19 cellular contexts compared by ENCODE assay signal in genomic region chr5:164255598-164256213, GRCh38.
"Had no signal": no experiment of that assay in that cellular context is flagged by ENCODE, and none has a peak within 500 bp of the region (broad histone marks: within the 10 kb centered on the region; RNA-seq: fewer than 3 reads in every experiment).

No MANE protein-coding gene starts in this region.

- H3K36me3 Mint-ChIP-seq: activated naive CD8-positive, alpha-beta T cell; brain; stimulated activated memory B cell treated with anti-CD40 and anti-IgM and Interleukin-4, amounts not matched to agents 10 μg/mL and 1 μg/mL and 100 μg/mL, for 72 hours had no signal

- H3K27ac Mint-ChIP-seq: activated CD4-positive, alpha-beta T cell treated with anti-CD3 and anti-CD28 coated beads, Interleukin-2, amount 10 ng/mL, durations not matched to agents 7 days and 5 days; activated naive CD8-positive, alpha-beta T cell; activated T-cell treated with anti-CD3 and anti-CD28 coated beads, Interleukin-2, amount 50 U/mL, for 72 hours; brain; stimulated activated memory B cell treated with anti-CD40 and anti-IgM and Interleukin-4, amounts not matched to agents 10 μg/mL and 1 μg/mL and 100 μg/mL, for 72 hours; T-helper 17 cell had no signal

- H3K4me1 Mint-ChIP-seq: activated CD4-positive, alpha-beta T cell treated with anti-CD3 and anti-CD28 coated beads, Interleukin-2, amount 10 ng/mL, durations not matched to agents 7 days and 5 days; brain; T-helper 17 cell had no signal

- H3K36me3 ChIP-seq: pancreas, thyroid gland had no signal

- H3K4me3 Mint-ChIP-seq: activated CD4-positive, alpha-beta T cell treated with anti-CD3 and anti-CD28 coated beads, Interleukin-2, amount 10 ng/mL, durations not matched to agents 7 days and 5 days; activated naive CD8-positive, alpha-beta T cell; activated T-cell treated with anti-CD3 and anti-CD28 coated beads, Interleukin-2, amount 50 U/mL, for 72 hours; brain; stimulated activated memory B cell treated with anti-CD40 and anti-IgM and Interleukin-4, amounts not matched to agents 10 μg/mL and 1 μg/mL and 100 μg/mL, for 72 hours; T-helper 17 cell had no signal

- H3K27me3 Mint-ChIP-seq: activated CD4-positive, alpha-beta T cell treated with anti-CD3 and anti-CD28 coated beads, Interleukin-2, amount 10 ng/mL, durations not matched to agents 7 days and 5 days; activated naive CD8-positive, alpha-beta T cell; brain; stimulated activated memory B cell treated with anti-CD40 and anti-IgM and Interleukin-4, amounts not matched to agents 10 μg/mL and 1 μg/mL and 100 μg/mL, for 72 hours; T-helper 17 cell had no signal

- H3K27ac ChIP-seq: coronary artery, pancreas, thyroid gland had no signal

- H3K9me3 ChIP-seq: pancreas, thyroid gland had no signal

- H3K4me3 ChIP-seq: coronary artery, lung, pancreas, thyroid gland had no signal

- H3K4me1 ChIP-seq: pancreas, thyroid gland had no signal

- H3K9me3 Mint-ChIP-seq: activated CD4-positive, alpha-beta T cell treated with anti-CD3 and anti-CD28 coated beads, Interleukin-2, amount 10 ng/mL, durations not matched to agents 7 days and 5 days; stimulated activated memory B cell treated with anti-CD40 and anti-IgM and Interleukin-4, amounts not matched to agents 10 μg/mL and 1 μg/mL and 100 μg/mL, for 72 hours had no signal

- DNase-seq: activated CD4-positive, alpha-beta T cell treated with anti-CD3 and anti-CD28 coated beads, Interleukin-2, amount 10 ng/mL, durations not matched to agents 7 days and 5 days; activated CD8-positive, alpha-beta memory T cell treated with anti-CD3 and anti-CD28 coated beads, Interleukin-2, amount 50 U/mL, for 48 hours; activated gamma-delta T cell; activated T-cell treated with anti-CD3 and anti-CD28 coated beads, Interleukin-2, amount 50 U/mL, for 72 hours; amygdala; central memory CD4-positive, alpha-beta T cell; head of caudate nucleus; islet precursor cell; midbrain; pancreas; stimulated activated CD4-positive, alpha-beta T cell treated with anti-CD3 and anti-CD28 coated beads, Interleukin-12 subunit alpha, Interleukin-12 subunit beta, amount 100 ng/mL, for 4 hours; stimulated activated CD4-positive, alpha-beta T cell treated with anti-CD3 and anti-CD28 coated beads, Interleukin-2, amount 100 ng/mL, for 24 hours; T-helper 17 cell; thyroid gland had no signal

- ATAC-seq: activated T-cell treated with anti-CD3 and anti-CD28 coated beads, Interleukin-2, amount 50 U/mL, for 72 hours; pancreas; stimulated activated memory B cell treated with anti-CD40 and anti-IgM and Interleukin-4, amounts not matched to agents 10 μg/mL and 1 μg/mL and 100 μg/mL, for 72 hours; T-helper 17 cell had no signal

- H3K27me3 ChIP-seq: pancreas, thyroid gland had no signal
